15 cellular contexts compared by ENCODE assay signal in genomic region chr4:48651869-48652447, GRCh38.
DNase-seq lines count a peak whose midpoint lies in the region; ATAC-seq, FAIRE-seq and TF ChIP-seq lines count a peak whose summit lies in the region.
"Had no signal": no experiment of that assay in that cellular context is flagged by ENCODE, and none has a peak within 500 bp of the region (broad histone marks: within the 10 kb centered on the region; RNA-seq: fewer than 3 reads in every experiment).

No MANE protein-coding gene starts in this region.

- FAIRE-seq in bronchial epithelial cell (lab: Jason Lieb, UNC) (no peak), GM19239 (lab: Jason Lieb, UNC) (no peak)

- no peaks in the 10 kb centered on the region for H3K27me3 Mint-ChIP-seq in Caco-2 (ENCODE audit: insufficient read depth, unreplicated experiment)
- H3K27me3 Mint-ChIP-seq in natural killer cell (ENCODE audit: low read depth in 2 of 2) = no peaks in the 10 kb centered on the region
- H3K27me3 Mint-ChIP-seq: CD4-positive, CD25-positive, alpha-beta regulatory T cell; naive thymus-derived CD4-positive, alpha-beta T cell had no signal

- no peak for TF ChIP-seq EP300 in sigmoid colon (IDR thresholded peaks at IDR 0.05)

- CTCF ChIA-PET in Caco-2 (lab: Charles Lee) = no interaction called here

- DNase-seq in Caco-2 (no peak), HS-5 (ENCODE audit: low read depth) (peak; percentile 37), bronchial epithelial cell (ENCODE audit: low read depth) (peak; percentile 75), natural killer cell (no peak), GM19239 (ENCODE audit: insufficient read length, low spot score) (no peak), cerebellar nuclear complex (lab: John Stamatoyannopoulos, UW) (no peak), NCI-H446 treated with DMSO at 0.1 percent for 48 hours (lab: John Stamatoyannopoulos, UW) (no peak), sigmoid colon (no peak)
- DNase-seq: activated T-cell treated with anti-CD3 and anti-CD28 coated beads, Interleukin-2, amount 50 U/mL, for 1 hour; CD4-positive, CD25-positive, alpha-beta regulatory T cell; effector CD4-positive, alpha-beta T cell; left cardiac atrium; naive thymus-derived CD4-positive, alpha-beta T cell; NCI-H2171; stimulated activated CD4-positive, alpha-beta T cell treated with anti-CD3 and anti-CD28 coated beads, Interleukin-4, amount 100 ng/mL, for 1 hour had no signal

- H3K27ac ChIP-seq in sigmoid colon = no peak overlapping the region

- H3K27ac Mint-ChIP-seq in Caco-2 (ENCODE audit: unreplicated experiment) (peak overlapping the region; percentile 11), natural killer cell (peak overlapping the region; percentile 41 to 54)

- peaks cover 7% of the 10 kb centered on the region for H3K4me1 Mint-ChIP-seq in Caco-2 (ENCODE audit: low read depth, unreplicated experiment)
- peaks cover 51 to 61% of the 10 kb centered on the region in 2 donors for H3K4me1 Mint-ChIP-seq in natural killer cell

- POLR2A ChIA-PET in Caco-2 (lab: Charles Lee) = interaction anchor here (0.5 kb wide), 1 partner anchor 127 kb away, joined by 6 read pairs; no protein-coding TSS in a partner anchor

- H3K36me3 Mint-ChIP-seq in Caco-2 (ENCODE audit: insufficient read depth, unreplicated experiment) = peaks cover 7% of the 10 kb centered on the region
- H3K36me3 Mint-ChIP-seq in natural killer cell = no peaks in the 10 kb centered on the region

- no peak overlapping the region for H3K4me3 Mint-ChIP-seq in Caco-2 (ENCODE audit: unreplicated experiment)
- no peak overlapping the region for H3K4me3 Mint-ChIP-seq in natural killer cell
- H3K4me3 Mint-ChIP-seq: CD4-positive, CD25-positive, alpha-beta regulatory T cell; naive thymus-derived CD4-positive, alpha-beta T cell had no signal

- no peaks in the 10 kb centered on the region for H3K9me3 Mint-ChIP-seq in Caco-2 (ENCODE audit: unreplicated experiment)
- no peaks in the 10 kb centered on the region for H3K9me3 Mint-ChIP-seq in natural killer cell
- H3K9me3 Mint-ChIP-seq: naive thymus-derived CD4-positive, alpha-beta T cell had no signal

- H3K4me1 ChIP-seq in Caco-2 = no peaks in the 10 kb centered on the region
- peaks cover 0 to 28% (median 26%) of the 10 kb centered on the region in 4 donors for H3K4me1 ChIP-seq in sigmoid colon

- peak in 1 of 3 donors; percentile 41 for ATAC-seq in natural killer cell
- ATAC-seq: left cardiac atrium; naive thymus-derived CD4-positive, alpha-beta T cell had no signal

- BruUV-seq in Caco-2 (replicated peaks; lab: Mats Ljungman, UMichigan) = no TSS peak

- WGBS in sigmoid colon, 2 donors = 14 to 46% methylated on average over 1 of the region's 1 CpG

- H3K27me3 ChIP-seq in Caco-2 (replicated peaks; ENCODE audit: control insufficient read depth, insufficient read depth, low read length) (no peaks in the 10 kb centered on the region), bronchial epithelial cell (ENCODE audit: control insufficient read depth, insufficient read depth, low read length) (no peaks in the 10 kb centered on the region), sigmoid colon (no peaks in the 10 kb centered on the region)

- H3K4me3 ChIP-seq in Caco-2 (ENCODE audit: low read depth, low read length) = no peak overlapping the region
- H3K4me3 ChIP-seq in bronchial epithelial cell (ENCODE audit: low read depth, low read length) = no peak overlapping the region
- no peak overlapping the region for H3K4me3 ChIP-seq in sigmoid colon

- H3K36me3 ChIP-seq in Caco-2 (ENCODE audit: control insufficient read depth, insufficient read depth, low read length) = no peaks in the 10 kb centered on the region
- H3K36me3 ChIP-seq in bronchial epithelial cell (ENCODE audit: control insufficient read depth, insufficient read depth, low read length) = no peaks in the 10 kb centered on the region
- no peaks in the 10 kb centered on the region for H3K36me3 ChIP-seq in sigmoid colon

- no peak for TF ChIP-seq CTCF in Caco-2 (IDR thresholded peaks at IDR 0.05; ENCODE audit: insufficient read depth in 1 of 2, low read depth in 1 of 2, low read length in 1 of 2, severe bottlenecking in 1 of 2, unreplicated experiment in 1 of 2)
- no peak for TF ChIP-seq CTCF in bronchial epithelial cell (IDR thresholded peaks at IDR 0.05; ENCODE audit: insufficient read depth, low read length, severe bottlenecking)
- no peak for TF ChIP-seq CTCF in natural killer cell (IDR thresholded peaks at IDR 0.05)
- TF ChIP-seq CTCF in sigmoid colon (IDR thresholded peaks at IDR 0.05) = no peak

- TF ChIP-seq POLR2A in sigmoid colon (IDR thresholded peaks at IDR 0.05) = no peak

- intact Hi-C loops in Caco-2 (cut with micrococcal nuclease; ENCODE audit: unreplicated experiment) (no loop called here), natural killer cell (cut with micrococcal nuclease) (no loop called here), sigmoid colon (cut with DNase I) (loop anchor here (5.0 to 10.0 kb wide), 2 partner anchors 130 to 183 kb away; partner anchors contain the start of genes FRYL and OCIAD1)

- H3K9me3 ChIP-seq in Caco-2 (no peaks in the 10 kb centered on the region), sigmoid colon (no peaks in the 10 kb centered on the region)

Comparison
In these comparisons a context has a peak if more than half of its experiments do, and no peak if none do; other contexts are left out.
1. DNase-seq: peak in HS-5 (single experiment) and bronchial epithelial cell (single experiment); none in Caco-2 (0 of 2), natural killer cell (single experiment), GM19239 (single experiment), cerebellar nuclear complex (0 of 2), NCI-H446 treated with DMSO at 0.1 percent for 48 hours (single experiment) and sigmoid colon (single experiment).